In genomic region chr9:28853487-28853886, GRCh38 we compare ENCODE assay signal across 26 cellular contexts.
DNase-seq lines count a peak whose midpoint lies in the region; ATAC-seq and TF ChIP-seq lines count a peak whose summit lies in the region.
"Had no signal": no experiment of that assay in that cellular context is flagged by ENCODE, and none has a peak within 500 bp of the region (broad histone marks: within the 10 kb centered on the region; RNA-seq: fewer than 3 reads in every experiment).

No MANE protein-coding gene starts in this region.

- no peaks in the 10 kb centered on the region for H3K9me3 ChIP-seq in A673 (ENCODE audit: low read depth, low read length, poor library complexity, severe bottlenecking)
- H3K9me3 ChIP-seq: adrenal gland, body of pancreas, mucosa of descending colon, pancreas, stomach, tibial artery had no signal

- no peak for ATAC-seq in GM21529 (IDR thresholded peaks at IDR 0.05; ENCODE audit: unreplicated experiment)
- ATAC-seq: body of pancreas; mucosa of descending colon; natural killer cell treated with Interleukin-12 subunit alpha and Interleukin-12 subunit beta and Interleukin-15 and Interleukin-18, amount 100 ng/mL, for 72 hours; pancreas had no signal

- POLR2A ChIA-PET in A673 (lab: Charles Lee; ENCODE audit: low non-redundant PET): no interaction called here

- in situ Hi-C loops in SK-MEL-5 (cut with HindIII; ENCODE audit: low pct_unique_long_range_greater_than_20kb, low sequenced_read_pairs): no loop called here

- peak; percentile 41 for DNase-seq in A673 (ENCODE audit: low spot score)
- peak; percentile 14 for DNase-seq in NAMALWA (ENCODE audit: low spot score)
- DNase-seq in SK-MEL-5 (ENCODE audit: low read depth, low spot score): peak; percentile 41
- no peak for DNase-seq in epithelial cell of esophagus (ENCODE audit: low read depth)
- DNase-seq in NOMO-1 treated with dmso at 0.1 percent for 144 hours (lab: John Stamatoyannopoulos, UW; ENCODE audit: unreplicated experiment): no peak
- DNase-seq in COLO668 (lab: John Stamatoyannopoulos, UW; ENCODE audit: unreplicated experiment): no peak
- DNase-seq in AML-193 (lab: John Stamatoyannopoulos, UW): no peak
- DNase-seq: activated CD4-positive, alpha-beta T cell treated with anti-CD3 and anti-CD28 coated beads, Interleukin-2, amount 50 U/mL, for 4 hours; activated naive CD4-positive, alpha-beta T cell treated with Interleukin-2 at 50 U/mL for 16 hours; adrenal gland; body of pancreas; cerebellar nuclear complex; dorsolateral prefrontal cortex; KG1; mucosa of descending colon; NCI-H1694; NCI-H526 treated with DMSO at 0.1 percent for 48 hours; pancreas; stimulated activated CD4-positive, alpha-beta T cell treated with anti-CD3 and anti-CD28 coated beads, Interleukin-1b, Interleukin-23, amount 100 ng/mL, for 48 hours; stimulated activated CD8-positive, alpha-beta memory T cell treated with anti-CD3 and anti-CD28 coated beads, Interleukin-4, amount 100 ng/mL, for 48 hours; stomach; tibial artery had no signal

- no TSS peak for BruUV-seq in A673 (replicated peaks; lab: Mats Ljungman, UMichigan)

- no peak overlapping the region for H3K4me3 ChIP-seq in A673 (ENCODE audit: low read depth, low read length, poor library complexity, severe bottlenecking)
- H3K4me3 ChIP-seq in epithelial cell of esophagus (ENCODE audit: low read length): no peak overlapping the region
- H3K4me3 ChIP-seq: adrenal gland, body of pancreas, dorsolateral prefrontal cortex, lung, mucosa of descending colon, pancreas, smooth muscle cell, stomach, tibial artery had no signal

- intact Hi-C loops in A673 (cut with micrococcal nuclease; ENCODE audit: unreplicated experiment): no loop called here

- H3K27me3 ChIP-seq in A673 (replicated peaks; ENCODE audit: insufficient read depth, low read depth, low read length, poor library complexity): no peaks in the 10 kb centered on the region
- H3K27me3 ChIP-seq: adrenal gland, body of pancreas, dorsolateral prefrontal cortex, pancreas, stomach, tibial artery had no signal

- H3K36me3 ChIP-seq in A673 (ENCODE audit: insufficient read depth, low read length, poor library complexity, severe bottlenecking): no peaks in the 10 kb centered on the region
- H3K36me3 ChIP-seq: adrenal gland, pancreas, stomach, tibial artery had no signal

- CTCF ChIA-PET in A673 (lab: Charles Lee): no interaction called here

- no peak overlapping the region for H3K27ac ChIP-seq in A673 (ENCODE audit: low read depth, low read length, poor library complexity, severe bottlenecking)
- H3K27ac ChIP-seq: adrenal gland, body of pancreas, dorsolateral prefrontal cortex, pancreas, stomach, tibial artery had no signal

- TF ChIP-seq CTCF in A673 (conservative IDR thresholded peaks at IDR 0.05; ENCODE audit: low read depth, low read length): peak; percentile 41; the same call in 1 of the 2 replicates
- TF ChIP-seq CTCF in epithelial cell of esophagus (IDR thresholded peaks at IDR 0.05; ENCODE audit: insufficient read depth, low read depth, low read length, missing control alignments): peak; percentile 7

- peaks cover 52% of the 10 kb centered on the region for H3K4me1 ChIP-seq in A673 (ENCODE audit: insufficient read depth, low read length, poor library complexity, severe bottlenecking)
- H3K4me1 ChIP-seq: adrenal gland, body of pancreas, pancreas, stomach, tibial artery had no signal

Comparison
In these comparisons a context has a peak if more than half of its experiments do, and no peak if none do; other contexts are left out.
1. DNase-seq: peak in A673 (single experiment), NAMALWA (single experiment) and SK-MEL-5 (single experiment); none in epithelial cell of esophagus (single experiment), NOMO-1 treated with dmso at 0.1 percent for 144 hours (single experiment), COLO668 (single experiment) and AML-193 (0 of 2).